29 cellular contexts compared by ENCODE assay signal in the genomic region with DNA sequence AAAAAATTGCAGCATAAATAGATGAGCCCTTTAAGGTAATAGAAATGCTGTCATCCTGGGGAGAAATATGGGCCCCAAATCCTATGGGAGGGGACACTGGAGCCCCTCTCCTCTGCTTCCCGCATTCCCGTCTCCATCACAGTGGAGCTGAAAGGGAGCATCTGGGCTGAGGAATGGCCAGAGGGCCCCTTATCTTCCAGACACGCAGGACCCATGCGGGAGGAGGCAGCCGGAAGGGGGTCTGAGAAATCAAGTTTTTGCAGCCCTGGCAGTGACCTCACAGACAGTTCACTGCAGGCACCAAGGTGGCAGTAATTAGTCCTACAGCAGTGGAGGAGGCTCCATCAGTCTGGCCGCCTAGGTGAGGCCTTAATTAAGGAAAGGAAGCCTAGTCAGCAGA.
"Had no signal": no experiment of that assay in that cellular context is flagged by ENCODE, and none has a peak within 500 bp of the region (broad histone marks: within the 10 kb centered on the region; RNA-seq: fewer than 3 reads in every experiment).

No MANE protein-coding gene starts in this region.

- H3K27ac ChIP-seq: neutrophil, pancreas, psoas muscle, right lobe of liver, sigmoid colon, suprapubic skin, testis, tibial artery, transverse colon, upper lobe of right lung, uterus had no signal

- H3K4me3 Mint-ChIP-seq: naive thymus-derived CD8-positive, alpha-beta T cell; natural killer cell treated with Interleukin-12 subunit alpha and Interleukin-12 subunit beta and Interleukin-15 and Interleukin-18, amount 100 ng/mL, for 72 hours; nephron progenitor cell; neural crest cell; stimulated activated memory B cell treated with anti-CD40 and anti-IgM and Interleukin-4, amounts not matched to agents 10 μg/mL and 1 μg/mL and 100 μg/mL, for 72 hours; stimulated activated naive CD8-positive, alpha-beta T cell treated with anti-CD3 and anti-CD28 coated beads, Interleukin-15, amount 100 ng/mL, for 72 hours; type B pancreatic cell had no signal

- H3K9me3 Mint-ChIP-seq: naive thymus-derived CD8-positive, alpha-beta T cell; natural killer cell treated with Interleukin-12 subunit alpha and Interleukin-12 subunit beta and Interleukin-15 and Interleukin-18, amount 100 ng/mL, for 72 hours; nephron progenitor cell; neural crest cell; stimulated activated memory B cell treated with anti-CD40 and anti-IgM and Interleukin-4, amounts not matched to agents 10 μg/mL and 1 μg/mL and 100 μg/mL, for 72 hours; stimulated activated naive CD8-positive, alpha-beta T cell treated with anti-CD3 and anti-CD28 coated beads, Interleukin-15, amount 100 ng/mL, for 72 hours; type B pancreatic cell had no signal

- H3K27ac Mint-ChIP-seq: naive thymus-derived CD8-positive, alpha-beta T cell; natural killer cell treated with Interleukin-12 subunit alpha and Interleukin-12 subunit beta and Interleukin-15 and Interleukin-18, amount 100 ng/mL, for 72 hours; nephron progenitor cell; stimulated activated memory B cell treated with anti-CD40 and anti-IgM and Interleukin-4, amounts not matched to agents 10 μg/mL and 1 μg/mL and 100 μg/mL, for 72 hours; stimulated activated naive CD8-positive, alpha-beta T cell treated with anti-CD3 and anti-CD28 coated beads, Interleukin-15, amount 100 ng/mL, for 72 hours; type B pancreatic cell had no signal

- H3K4me1 ChIP-seq: pancreas, psoas muscle, sigmoid colon, suprapubic skin, testis, tibial artery, transverse colon, upper lobe of right lung, uterus had no signal

- H3K4me3 ChIP-seq: pancreas, psoas muscle, right lobe of liver, sigmoid colon, suprapubic skin, testis, tibial artery, transverse colon, upper lobe of right lung, uterus had no signal

- DNase-seq: naive thymus-derived CD8-positive, alpha-beta T cell; nephron progenitor cell; nucleus accumbens; pancreas; psoas muscle; right cardiac atrium; right lobe of liver; sigmoid colon; small intestine; stimulated activated CD4-positive, alpha-beta T cell treated with anti-CD3 and anti-CD28 coated beads, Interleukin-12 subunit alpha, Interleukin-12 subunit beta, amount 100 ng/mL, for 4 hours; stimulated activated CD4-positive, alpha-beta T cell treated with anti-CD3 and anti-CD28 coated beads, Interleukin-1b, Interleukin-23, amount 100 ng/mL, for 48 hours; stimulated activated CD4-positive, alpha-beta T cell treated with anti-CD3 and anti-CD28 coated beads, Interleukin-4, amount 100 ng/mL, for 1 hour; stimulated activated CD4-positive, alpha-beta T cell treated with anti-CD3 and anti-CD28 coated beads, Interleukin-4, amount 100 ng/mL, for 4 hours; stimulated activated CD8-positive, alpha-beta memory T cell treated with anti-CD3 and anti-CD28 coated beads, Interleukin-4, amount 100 ng/mL, for 48 hours; stimulated activated naive CD4-positive, alpha-beta T cell; stimulated activated naive CD8-positive, alpha-beta T cell treated with anti-CD3 and anti-CD28 coated beads, Interleukin-15, amount 100 ng/mL, for 72 hours; stimulated activated naive CD8-positive, alpha-beta T cell treated with anti-CD3 and anti-CD28 coated beads, Interleukin-15, Interleukin-2, amounts not matched to agents 100 U/mL and 50 U/mL, for 24 hours; substantia nigra; testis; tibial artery; transverse colon; upper lobe of right lung; uterus had no signal

- H3K36me3 Mint-ChIP-seq: naive thymus-derived CD8-positive, alpha-beta T cell; natural killer cell treated with Interleukin-12 subunit alpha and Interleukin-12 subunit beta and Interleukin-15 and Interleukin-18, amount 100 ng/mL, for 72 hours; stimulated activated memory B cell treated with anti-CD40 and anti-IgM and Interleukin-4, amounts not matched to agents 10 μg/mL and 1 μg/mL and 100 μg/mL, for 72 hours; type B pancreatic cell had no signal

- H3K4me1 Mint-ChIP-seq: naive thymus-derived CD8-positive, alpha-beta T cell had no signal

- ATAC-seq: naive thymus-derived CD8-positive, alpha-beta T cell; natural killer cell treated with Interleukin-12 subunit alpha and Interleukin-12 subunit beta and Interleukin-15 and Interleukin-18, amount 100 ng/mL, for 72 hours; pancreas; psoas muscle; right cardiac atrium; right lobe of liver; stimulated activated memory B cell treated with anti-CD40 and anti-IgM and Interleukin-4, amounts not matched to agents 10 μg/mL and 1 μg/mL and 100 μg/mL, for 72 hours; stimulated activated naive CD8-positive, alpha-beta T cell treated with anti-CD3 and anti-CD28 coated beads, Interleukin-15, amount 100 ng/mL, for 72 hours; stimulated activated naive CD8-positive, alpha-beta T cell treated with anti-CD3 and anti-CD28 coated beads, Interleukin-15, Interleukin-2, amounts not matched to agents 100 U/mL and 50 U/mL, for 24 hours; upper lobe of right lung had no signal

- H3K36me3 ChIP-seq: neutrophil, pancreas, right lobe of liver, sigmoid colon, suprapubic skin, tibial artery, transverse colon, upper lobe of right lung, uterus had no signal

- H3K27me3 ChIP-seq: pancreas, right lobe of liver, sigmoid colon, suprapubic skin, testis, transverse colon, upper lobe of right lung, uterus had no signal

- H3K9me3 ChIP-seq: neutrophil, pancreas, psoas muscle, right lobe of liver, sigmoid colon, suprapubic skin, testis, tibial artery, transverse colon, upper lobe of right lung, uterus had no signal
